Comparison of ENCODE assay signal across 8 cellular contexts in the genomic region with DNA sequence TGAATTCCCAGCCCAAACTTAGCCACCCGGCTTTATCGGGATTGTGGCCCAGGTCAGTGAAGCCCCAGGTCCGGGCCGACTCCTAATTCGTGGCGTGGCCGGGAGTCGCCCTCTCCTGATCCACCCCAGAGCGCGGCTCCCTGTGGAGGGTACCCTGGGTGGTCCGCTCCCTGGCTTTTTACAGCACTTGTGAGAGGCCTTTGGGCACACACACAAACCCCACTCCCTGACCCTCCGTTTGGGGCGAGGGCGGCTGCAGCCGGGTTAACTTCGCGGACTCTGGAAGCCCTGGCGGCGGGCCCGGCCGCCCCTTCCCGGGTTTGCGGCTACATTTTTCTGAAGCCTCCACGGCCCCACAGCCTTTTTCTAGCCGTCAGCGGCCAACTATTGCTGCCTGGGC. TPM values are rescaled to one million over a fixed set of nuclear protein-coding genes. Genes with fewer than 3 reads are reported as not detected.
A peak's percentile ranks its signal among the peaks of the same experiment; 100 is the strongest.
DNase-seq lines count a peak whose midpoint lies in the region; ATAC-seq and TF ChIP-seq lines count a peak whose summit lies in the region.

No MANE protein-coding gene starts in this region.

- peak; percentile 3 for DNase-seq in stimulated activated CD4-positive, alpha-beta T cell treated with anti-CD3 and anti-CD28 coated beads, Interleukin-4, amount 100 ng/mL, for 24 hours
- DNase-seq in stimulated activated CD4-positive, alpha-beta T cell treated with anti-CD3 and anti-CD28 coated beads, Interleukin-15, amount 100 ng/mL, for 24 hours = no peak
- no peak for DNase-seq in mesenchymal stem cell
- no peak for DNase-seq in vagina (ENCODE audit: extremely low spot score in 2 of 2)
- no peak for DNase-seq in NCI-H446 (lab: John Stamatoyannopoulos, UW)

- no peak overlapping the region for H3K14ac ChIP-seq in mesenchymal stem cell (ENCODE audit: low read length in 2 of 2)

- H3K36me3 ChIP-seq in mesenchymal stem cell (ENCODE audit: control insufficient read depth in 1 of 2, insufficient read depth in 2 of 2, low read depth in 1 of 2, low read length in 2 of 2) (peaks cover 6 to 9% of the 10 kb centered on the region in 2 experiments), vagina (peaks cover 0 to 4% of the 10 kb centered on the region in 2 donors)

- H3K4me1 ChIP-seq in mesenchymal stem cell (ENCODE audit: control insufficient read depth, insufficient read depth, low read depth, low read length) (peaks cover 3% of the 10 kb centered on the region), vagina (peaks cover 13% of the 10 kb centered on the region)

- H3K18ac ChIP-seq in mesenchymal stem cell (ENCODE audit: low read depth in 1 of 2, low read length in 2 of 2) = no peak overlapping the region

- H4K91ac ChIP-seq in mesenchymal stem cell (ENCODE audit: low read length) = no peak overlapping the region

- 61% methylated on average over 26 of the region's 26 CpGs for WGBS in mesenchymal stem cell

- no peak for TF ChIP-seq CTCF in vagina (IDR thresholded peaks at IDR 0.05)

- no peaks in the 10 kb centered on the region for H3K79me1 ChIP-seq in mesenchymal stem cell (replicated peaks; ENCODE audit: low read length, poor library complexity, severe bottlenecking)

- TF ChIP-seq POLR2A in vagina (IDR thresholded peaks at IDR 0.05) = no peak

- no peak overlapping the region for H2AFZ ChIP-seq in mesenchymal stem cell (ENCODE audit: low read depth, low read length)

- peak overlapping the region; percentile 67 for H3K9ac ChIP-seq in mesenchymal stem cell (ENCODE audit: low read length)

- H3K27me3 ChIP-seq in mesenchymal stem cell (ENCODE audit: control insufficient read depth in 1 of 2, insufficient read depth in 1 of 2, low read length in 2 of 2) = no peaks in the 10 kb centered on the region
- no peaks in the 10 kb centered on the region for H3K27me3 ChIP-seq in vagina

- H2AK5ac ChIP-seq in mesenchymal stem cell (ENCODE audit: low read length, severe bottlenecking) = no peak overlapping the region

- H3K23ac ChIP-seq in mesenchymal stem cell (ENCODE audit: low read length in 2 of 2) = no peak overlapping the region

- intact Hi-C loops in vagina (cut with DNase I) = no loop called here

- H3K9me3 ChIP-seq in mesenchymal stem cell (ENCODE audit: control insufficient read depth, low read length) = peaks cover 53% of the 10 kb centered on the region
- no peaks in the 10 kb centered on the region for H3K9me3 ChIP-seq in vagina

- no peak overlapping the region for H4K8ac ChIP-seq in mesenchymal stem cell (ENCODE audit: low read length)

- no peak overlapping the region for H2BK12ac ChIP-seq in mesenchymal stem cell (ENCODE audit: low read length in 2 of 2)

- H2BK15ac ChIP-seq in mesenchymal stem cell (ENCODE audit: low read depth, poor library complexity, severe bottlenecking) = no peak overlapping the region

- no peak for ATAC-seq in HG03342 (IDR thresholded peaks at IDR 0.05; ENCODE audit: unreplicated experiment)
- no peak for ATAC-seq in HG02870 (IDR thresholded peaks at IDR 0.05; ENCODE audit: unreplicated experiment)

- H3K4me3 ChIP-seq in mesenchymal stem cell (ENCODE audit: insufficient read depth in 1 of 2, low read depth in 1 of 2, low read length in 2 of 2) (peak overlapping the region in 1 of 2 experiments; percentile 69), vagina (peak overlapping the region; percentile 50 to 76)

- no peak overlapping the region for H3K4ac ChIP-seq in mesenchymal stem cell (ENCODE audit: low read depth in 1 of 2, low read length in 2 of 2)

- peak overlapping the region; percentile 41 for H3K4me2 ChIP-seq in mesenchymal stem cell (ENCODE audit: low read length, poor library complexity, severe bottlenecking)

- no peak overlapping the region for H2BK120ac ChIP-seq in mesenchymal stem cell (ENCODE audit: low read depth, low read length)

- H2BK5ac ChIP-seq in mesenchymal stem cell (ENCODE audit: low read depth, low read length, poor library complexity, severe bottlenecking) = no peak overlapping the region

- H3K27ac ChIP-seq in cingulate gyrus (ENCODE audit: low read depth, low read length) (peak overlapping the region; percentile 75), mesenchymal stem cell (ENCODE audit: low read length, poor library complexity, severe bottlenecking) (no peak overlapping the region), vagina (peak overlapping the region; percentile 42)

RNA-seq across cellular contexts. Expression of a gene that starts 56.5 kb away (rescaled TPM):
- 3.4 TPM for polyA plus RNA-seq in mesenchymal stem cell (2013, experiment 1 of 2)
- 3.7 TPM for polyA plus RNA-seq in mesenchymal stem cell (2013, experiment 2 of 2)
- 4.4 TPM for total RNA-seq in vagina

RNA-seq across cellular contexts. Expression of a gene that starts 56.5 kb away (rescaled TPM):
- polyA plus RNA-seq in mesenchymal stem cell (2013, experiment 1 of 2) = 1.7 TPM
- 1.7 TPM for polyA plus RNA-seq in mesenchymal stem cell (2013, experiment 2 of 2)
- total RNA-seq in vagina = 2.0 TPM
